In genomic region chr15:72648631-72649253, GRCh38 we compare ENCODE assay signal across 9 cellular contexts. TPM values are rescaled to one million over a fixed set of nuclear protein-coding genes. Genes with fewer than 3 reads are reported as not detected.
"Had no signal": no experiment of that assay in that cellular context is flagged by ENCODE, and none has a peak within 500 bp of the region (broad histone marks: within the 10 kb centered on the region; RNA-seq: fewer than 3 reads in every experiment).

No MANE protein-coding gene starts in this region.

RNA-seq across cellular contexts. Expression of gene GOLGA6B, which starts 5.8 kb away (rescaled TPM):
- total RNA-seq: LHCN-M2, MCF 10A, NCI-H460, OCI-LY7, Right ventricle myocardium superior, RPMI7951, SJSA1 had no signal
- polyA plus RNA-seq: SK-N-SH had no signal

RNA-seq across cellular contexts. Expression of gene HIGD2B, which starts 37.2 kb away (rescaled TPM):
- total RNA-seq: LHCN-M2, MCF 10A, NCI-H460, PC-9, Right ventricle myocardium superior, RPMI7951, SJSA1 had no signal
- polyA plus RNA-seq: SK-N-SH had no signal
